ENCODE assay signal across 24 cellular contexts in the genomic region with DNA sequence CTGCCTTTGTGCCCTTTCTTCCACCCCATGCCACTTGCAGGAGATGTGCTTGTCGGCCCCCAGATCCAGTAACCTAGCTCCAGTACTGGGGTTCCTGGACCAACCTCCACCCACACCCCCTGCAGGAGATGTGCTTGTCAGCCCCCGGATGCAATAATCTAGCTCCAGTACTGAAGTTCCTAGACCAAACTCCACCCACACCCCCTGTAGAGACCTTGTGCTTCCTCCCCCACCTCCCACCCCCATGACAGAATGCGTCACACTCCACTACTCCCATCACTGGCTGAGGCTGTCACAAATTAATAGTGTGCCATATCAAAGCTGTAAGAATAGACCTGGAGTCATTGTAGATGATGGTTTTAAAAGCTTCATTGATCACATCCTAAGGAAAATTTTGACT.
DNase-seq lines count a peak whose midpoint lies in the region; FAIRE-seq and TF ChIP-seq lines count a peak whose summit lies in the region.
"Had no signal": no experiment of that assay in that cellular context is flagged by ENCODE, and none has a peak within 500 bp of the region (broad histone marks: within the 10 kb centered on the region; RNA-seq: fewer than 3 reads in every experiment).

No MANE protein-coding gene starts in this region.

- H3K9me3 ChIP-seq in kidney (ENCODE audit: control insufficient read depth in 1 of 2, low read length in 2 of 2) (no peaks in the 10 kb centered on the region), esophagus squamous epithelium (no peaks in the 10 kb centered on the region)
- H3K9me3 ChIP-seq: SJSA1 had no signal

- no peak overlapping the region for H3K18ac ChIP-seq in mesendoderm (ENCODE audit: low read length)

- H3K23ac ChIP-seq in mesendoderm (ENCODE audit: low read length) = no peak overlapping the region

- no peak overlapping the region for H2BK15ac ChIP-seq in mesendoderm (replicated peaks; ENCODE audit: low read depth)

- H3K4me3 ChIP-seq in NB4 (ENCODE audit: low read depth, low read length) (no peak overlapping the region), choroid plexus epithelial cell (ENCODE audit: low read depth, low read length) (no peak overlapping the region), mesendoderm (ENCODE audit: low read length) (no peak overlapping the region), kidney (ENCODE audit: low read length in 2 of 2) (no peak overlapping the region), esophagus squamous epithelium (no peak overlapping the region)
- H3K4me3 ChIP-seq: BLaER1 treated with 17β-estradiol and CSF1 and Interleukin-3, amounts not matched to agents 10 nM and 100 nM; GM23248; PC-9; SJSA1 had no signal

- H4K5ac ChIP-seq in mesendoderm (ENCODE audit: low read length) = no peak overlapping the region

- TF ChIP-seq CTCF in NB4 (IDR thresholded peaks at IDR 0.05; ENCODE audit: low read depth, low read length) (no peak), choroid plexus epithelial cell (conservative IDR thresholded peaks at IDR 0.05; ENCODE audit: low read depth, low read length) (no peak), kidney (IDR thresholded peaks at IDR 0.05; ENCODE audit: borderline replicate concordance, extremely low read depth, insufficient read depth) (no peak), esophagus squamous epithelium (IDR thresholded peaks at IDR 0.05) (no peak)

- no peak overlapping the region for H4K8ac ChIP-seq in mesendoderm (ENCODE audit: low read depth, low read length)

- no peak overlapping the region for H3K56ac ChIP-seq in mesendoderm (ENCODE audit: low read length)

- no peaks in the 10 kb centered on the region for H3K27me3 ChIP-seq in mesendoderm (ENCODE audit: insufficient read depth, low read length, poor library complexity)
- H3K27me3 ChIP-seq in esophagus squamous epithelium = no peaks in the 10 kb centered on the region
- H3K27me3 ChIP-seq: BLaER1 treated with 17β-estradiol and CSF1 and Interleukin-3, amounts not matched to agents 10 nM and 100 nM; SJSA1 had no signal

- no CpG with 5 or more reads among the region's 3 CpGs for WGBS in mesendoderm (ENCODE audit: extremely low coverage, insufficient coverage, low lambda C conversion rate)
- 71 to 88% methylated on average over 1 to 3 of the region's 3 CpGs for WGBS in esophagus squamous epithelium, 2 donors

- H3K9ac ChIP-seq in mesendoderm (ENCODE audit: low read length) (no peak overlapping the region), kidney (ENCODE audit: low read length in 2 of 2) (no peak overlapping the region)
- H3K9ac ChIP-seq: BLaER1 treated with 17β-estradiol and CSF1 and Interleukin-3, amounts not matched to agents 10 nM and 100 nM; GM23248 had no signal

- peak; percentile 35 for DNase-seq in Ammon's horn (ENCODE audit: low spot score)
- DNase-seq in NB4 (ENCODE audit: low read depth) = peak; percentile 6
- peak; percentile 46 for DNase-seq in choroid plexus epithelial cell (ENCODE audit: low read depth)
- DNase-seq in mesendoderm = peak; percentile 11
- no peak for DNase-seq in NCI-H187 (lab: John Stamatoyannopoulos, UW)
- DNase-seq in kidney = no peak
- no peak for DNase-seq in esophagus squamous epithelium (lab: John Stamatoyannopoulos, UW)
- DNase-seq in hypothalamus (lab: John Stamatoyannopoulos, UW) = no peak
- DNase-seq: 8988T; CD4-positive, alpha-beta T cell; GM23248; HCEC 1CT; NCI-H1092 treated with DMSO at 0.1 percent for 48 hours; NCI-H1436 treated with DMSO at 0.1 percent for 48 hours; NCI-H1930; NCI-H2107; NCI-H446; NCI-H526; PC-9; Right ventricle myocardium superior; RPMI8226 had no signal

- H3K36me3 ChIP-seq in mesendoderm (ENCODE audit: control insufficient read depth, insufficient read depth, low read length) (no peaks in the 10 kb centered on the region), kidney (ENCODE audit: control insufficient read depth in 1 of 2, insufficient read depth in 2 of 2, low read length in 2 of 2) (no peaks in the 10 kb centered on the region), esophagus squamous epithelium (no peaks in the 10 kb centered on the region)
- H3K36me3 ChIP-seq: BLaER1 treated with 17β-estradiol and CSF1 and Interleukin-3, amounts not matched to agents 10 nM and 100 nM; SJSA1 had no signal

- FAIRE-seq in kidney (lab: Jason Lieb, UNC) = no peak
- FAIRE-seq: D721Med had no signal

- no peak for TF ChIP-seq POLR2A in NB4 (IDR thresholded peaks at IDR 0.05; ENCODE audit: extremely low read depth, insufficient read length)
- TF ChIP-seq POLR2A in esophagus squamous epithelium (IDR thresholded peaks at IDR 0.05) = no peak

- no peak overlapping the region for H3K4ac ChIP-seq in mesendoderm (ENCODE audit: low read depth, low read length)

- H3K4me2 ChIP-seq in mesendoderm (ENCODE audit: low read length) = no peak overlapping the region
- H3K4me2 ChIP-seq: BLaER1 treated with 17β-estradiol and CSF1 and Interleukin-3, amounts not matched to agents 10 nM and 100 nM; PC-9 had no signal

- no peaks in the 10 kb centered on the region for H3K4me1 ChIP-seq in mesendoderm (ENCODE audit: control insufficient read depth, low read depth, low read length)
- peaks cover 4 to 11% of the 10 kb centered on the region in 2 donors for H3K4me1 ChIP-seq in kidney (ENCODE audit: control insufficient read depth in 1 of 2, insufficient read depth in 1 of 2, low read depth in 1 of 2, low read length in 2 of 2)
- peaks cover 0 to 6% (median 0%) of the 10 kb centered on the region in 3 donors for H3K4me1 ChIP-seq in esophagus squamous epithelium

- no peak overlapping the region for H2AK5ac ChIP-seq in mesendoderm (ENCODE audit: low read length)

- no peak overlapping the region for H2BK5ac ChIP-seq in mesendoderm (ENCODE audit: low read length)

- H3K79me1 ChIP-seq in mesendoderm (ENCODE audit: low read length) = no peaks in the 10 kb centered on the region

- intact Hi-C loops in kidney (cut with DNase I) (no loop called here), esophagus squamous epithelium (cut with DNase I) (no loop called here)

- H3K79me2 ChIP-seq in mesendoderm (ENCODE audit: control insufficient read depth, insufficient read depth, low read length) = no peaks in the 10 kb centered on the region

- no peak overlapping the region for H2BK120ac ChIP-seq in mesendoderm (ENCODE audit: low read depth, low read length)

- H3K27ac ChIP-seq in mesendoderm (ENCODE audit: low read depth, low read length) (no peak overlapping the region), kidney (ENCODE audit: low read depth in 2 of 2, low read length in 2 of 2) (peak overlapping the region in 1 of 2 donors; percentile 28), esophagus squamous epithelium (no peak overlapping the region)
- H3K27ac ChIP-seq: BLaER1 treated with 17β-estradiol and CSF1 and Interleukin-3, amounts not matched to agents 10 nM and 100 nM; GM23248; PC-9 had no signal

Comparison
In these comparisons a context has a peak if more than half of its experiments do, and no peak if none do; other contexts are left out.
1. DNase-seq: peak in Ammon's horn (single experiment), NB4 (single experiment), choroid plexus epithelial cell (single experiment) and mesendoderm (single experiment); none in NCI-H187 (0 of 2), kidney (single experiment), esophagus squamous epithelium (single experiment) and hypothalamus (0 of 51).